In genomic region chrX:146055733-146056132, GRCh38 we compare ENCODE assay signal across 20 cellular contexts.
DNase-seq lines count a peak whose midpoint lies in the region; ATAC-seq and TF ChIP-seq lines count a peak whose summit lies in the region.
"Had no signal": no experiment of that assay in that cellular context is flagged by ENCODE, and none has a peak within 500 bp of the region (broad histone marks: within the 10 kb centered on the region; RNA-seq: fewer than 3 reads in every experiment).

No MANE protein-coding gene starts in this region.

- peak; percentile 21 for DNase-seq in G401 (ENCODE audit: low spot score)
- DNase-seq in NCI-H2227 treated with DMSO at 0.1 percent for 48 hours (lab: John Stamatoyannopoulos, UW), result peak; percentile 1
- peak; percentile 19 for DNase-seq in cerebellar cortex (ENCODE audit: low spot score)
- no peak for DNase-seq in neural progenitor cell (ENCODE audit: low spot score)
- DNase-seq in left cardiac atrium, result no peak
- no peak for DNase-seq in AML-193 (lab: John Stamatoyannopoulos, UW)
- DNase-seq: 8988T; ACHN; Caco-2; CD4-positive, CD25-positive, alpha-beta regulatory T cell; CD8-positive, alpha-beta T cell; DMS153; GDM1; GM23248; H7; HCEC 1CT had no signal

- peaks cover 18% of the 10 kb centered on the region for H3K4me1 Mint-ChIP-seq in neural progenitor cell
- H3K4me1 Mint-ChIP-seq: CD4-positive, CD25-positive, alpha-beta regulatory T cell had no signal

- no peaks in the 10 kb centered on the region for H3K79me2 ChIP-seq in neural progenitor cell (ENCODE audit: low read depth)

- TF ChIP-seq CTCF in neural progenitor cell (IDR thresholded peaks at IDR 0.05), result no peak

- peak overlapping the region; percentile 3 for H2AFZ ChIP-seq in neural progenitor cell (replicated peaks)
- H2AFZ ChIP-seq: GM23248 had no signal

- H3K27ac Mint-ChIP-seq in neural progenitor cell, result no peak overlapping the region
- H3K27ac Mint-ChIP-seq: CD4-positive, CD25-positive, alpha-beta regulatory T cell; CD8-positive, alpha-beta T cell had no signal

- H3K4me2 ChIP-seq in neural progenitor cell, result no peak overlapping the region
- H3K4me2 ChIP-seq: A549 had no signal

- no peaks in the 10 kb centered on the region for H3K36me3 ChIP-seq in neural progenitor cell

- H3K36me3 Mint-ChIP-seq in neural progenitor cell, result no peaks in the 10 kb centered on the region
- H3K36me3 Mint-ChIP-seq: CD4-positive, CD25-positive, alpha-beta regulatory T cell; CD8-positive, alpha-beta T cell had no signal

- H3K4me3 Mint-ChIP-seq in neural progenitor cell, result no peak overlapping the region
- H3K4me3 Mint-ChIP-seq: CD4-positive, CD25-positive, alpha-beta regulatory T cell; CD8-positive, alpha-beta T cell had no signal

- H3K27me3 Mint-ChIP-seq in neural progenitor cell (ENCODE audit: insufficient read depth, low read depth), result no peaks in the 10 kb centered on the region
- H3K27me3 Mint-ChIP-seq: CD4-positive, CD25-positive, alpha-beta regulatory T cell had no signal

- peaks cover 14% of the 10 kb centered on the region for H3K4me1 ChIP-seq in neural progenitor cell
- H3K4me1 ChIP-seq: A549, Caco-2 had no signal

- no peaks in the 10 kb centered on the region for H3K9me3 Mint-ChIP-seq in neural progenitor cell
- H3K9me3 Mint-ChIP-seq: CD8-positive, alpha-beta T cell had no signal

- no peak overlapping the region for H3K27ac ChIP-seq in neural progenitor cell
- H3K27ac ChIP-seq: A549, C4-2B, GM23248 had no signal

- ATAC-seq in HG03342 (IDR thresholded peaks at IDR 0.05; ENCODE audit: unreplicated experiment) (no peak), left cardiac atrium (no peak)
- ATAC-seq: A549; CD8-positive, alpha-beta T cell; GM12878 had no signal

- no peaks in the 10 kb centered on the region for H3F3A ChIP-seq in neural progenitor cell (ENCODE audit: low read depth)

- no peaks in the 10 kb centered on the region for H3K27me3 ChIP-seq in neural progenitor cell

- no peak overlapping the region for H3K9ac ChIP-seq in neural progenitor cell
- H3K9ac ChIP-seq: GM23248 had no signal

- no peaks in the 10 kb centered on the region for H3K9me3 ChIP-seq in neural progenitor cell (ENCODE audit: low read depth)
- H3K9me3 ChIP-seq: A549, Caco-2 had no signal

- intact Hi-C loops in left cardiac atrium (cut with DNase I), result no loop called here

- H3K4me3 ChIP-seq in neural progenitor cell, result no peak overlapping the region
- H3K4me3 ChIP-seq: A549, GM12878, GM23248 had no signal

- in situ Hi-C loops in G401 (cut with HindIII; ENCODE audit: low sequenced_read_pairs), result no loop called here

- no peaks in the 10 kb centered on the region for H4K20me1 ChIP-seq in neural progenitor cell (ENCODE audit: low read depth)

Comparison
In these comparisons a context has a peak if more than half of its experiments do, and no peak if none do; other contexts are left out.
1. DNase-seq: peak in G401 (single experiment), NCI-H2227 treated with DMSO at 0.1 percent for 48 hours (single experiment) and cerebellar cortex (single experiment); none in neural progenitor cell (single experiment), left cardiac atrium (single experiment) and AML-193 (0 of 2).